1 cellular context compared by ENCODE assay signal in genomic region chr19:38024991-38025716, GRCh38.
TF ChIP-seq lines count a peak whose summit lies in the region.

No MANE protein-coding gene starts in this region.

TF ChIP-seq in H1, 55 proteins besides CTCF, POLR2A, EP300 and RAD21 (continued from another document):
- no peak for TF ChIP-seq SP2 (IDR thresholded peaks at IDR 0.05; ENCODE audit: low read length)
- no peak for TF ChIP-seq EZH2 (IDR thresholded peaks at IDR 0.05; ENCODE audit: low read depth, low read length, severe bottlenecking)
- TF ChIP-seq SIN3A (conservative IDR thresholded peaks at IDR 0.05 in 1 of 2, IDR thresholded peaks at IDR 0.05 in 1 of 2; ENCODE audit: low read depth in 1 of 2, low read length in 2 of 2): no peak
- TF ChIP-seq USF2 (IDR thresholded peaks at IDR 0.05; ENCODE audit: low read length): peak; percentile 84
- 0 out of 2 replicates have a peak, but pooled peaks have one; percentile 9 for TF ChIP-seq SP1 (IDR thresholded peaks at IDR 0.05; ENCODE audit: low read depth, low read length)
- TF ChIP-seq FOSL1 (IDR thresholded peaks at IDR 0.05; ENCODE audit: insufficient read depth, low read depth, low read length): no peak
